27 cellular contexts compared by ENCODE assay signal in the genomic region with DNA sequence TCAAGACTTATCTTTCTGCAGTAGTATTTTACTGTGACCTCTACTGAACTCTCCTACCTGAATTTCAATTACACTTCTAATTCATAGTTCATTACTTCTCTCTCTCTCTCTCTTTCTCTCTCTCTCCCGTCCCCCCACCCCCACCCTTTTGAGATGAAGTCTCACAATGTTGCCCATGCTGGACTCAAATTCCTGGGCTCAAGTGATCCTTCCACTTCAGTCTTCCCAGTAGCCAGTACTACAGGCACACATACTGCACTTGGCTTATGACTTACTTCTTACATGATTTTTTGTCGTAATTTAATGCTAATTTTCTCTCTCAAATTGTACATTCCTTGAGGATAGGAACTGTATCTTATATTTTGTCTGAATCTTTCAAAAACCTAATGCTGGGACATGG.
"Had no signal": no experiment of that assay in that cellular context is flagged by ENCODE, and none has a peak within 500 bp of the region (broad histone marks: within the 10 kb centered on the region; RNA-seq: fewer than 3 reads in every experiment).

No MANE protein-coding gene starts in this region.

- H3K27ac ChIP-seq: stomach, suprapubic skin, testis, thoracic aorta, tibial artery, tibial nerve, transverse colon, upper lobe of left lung, upper lobe of right lung, uterus, vagina had no signal

- H3K9me3 ChIP-seq: stomach, suprapubic skin, testis, thoracic aorta, tibial artery, tibial nerve, transverse colon, upper lobe of left lung, upper lobe of right lung, uterus, vagina had no signal

- H3K4me3 Mint-ChIP-seq: stimulated activated effector memory CD8-positive, alpha-beta T cell treated with anti-CD3 and anti-CD28 coated beads, Interleukin-12 subunit alpha, Interleukin-12 subunit beta, amount 100 ng/mL, for 72 hours; stimulated activated memory B cell treated with anti-CD40 and anti-IgM and Interleukin-4, amounts not matched to agents 10 μg/mL and 1 μg/mL and 100 μg/mL, for 72 hours; stimulated activated naive B cell treated with anti-CD40 and anti-IgM and Interleukin-4, amounts not matched to agents 10 μg/mL and 1 μg/mL and 100 μg/mL, for 72 hours; stimulated activated naive CD8-positive, alpha-beta T cell treated with anti-CD3 and anti-CD28 coated beads, Interleukin-15, amount 100 ng/mL, for 72 hours; stimulated activated naive CD8-positive, alpha-beta T cell treated with anti-CD3 and anti-CD28 coated beads, Interleukin-15, Interleukin-2, amounts not matched to agents 100 ng/mL and 50 ng/mL, for 24 hours; type B pancreatic cell had no signal

- ATAC-seq: stimulated activated effector memory CD8-positive, alpha-beta T cell treated with anti-CD3 and anti-CD28 coated beads, Interleukin-12 subunit alpha, Interleukin-12 subunit beta, amount 100 ng/mL, for 72 hours; stimulated activated memory B cell treated with anti-CD40 and anti-IgM and Interleukin-4, amounts not matched to agents 10 μg/mL and 1 μg/mL and 100 μg/mL, for 72 hours; stimulated activated naive B cell treated with anti-CD40 and anti-IgM and Interleukin-4, amounts not matched to agents 10 μg/mL and 1 μg/mL and 100 μg/mL, for 72 hours; stimulated activated naive CD8-positive, alpha-beta T cell treated with anti-CD3 and anti-CD28 coated beads, Interleukin-15, amount 100 ng/mL, for 72 hours; stimulated activated naive CD8-positive, alpha-beta T cell treated with anti-CD3 and anti-CD28 coated beads, Interleukin-15, Interleukin-2, amounts not matched to agents 100 U/mL and 50 U/mL, for 24 hours had no signal

- H3K36me3 Mint-ChIP-seq: stimulated activated memory B cell treated with anti-CD40 and anti-IgM and Interleukin-4, amounts not matched to agents 10 μg/mL and 1 μg/mL and 100 μg/mL, for 72 hours; stimulated activated naive B cell treated with anti-CD40 and anti-IgM and Interleukin-4, amounts not matched to agents 10 μg/mL and 1 μg/mL and 100 μg/mL, for 72 hours; type B pancreatic cell had no signal

- H3K36me3 ChIP-seq: stomach, suprapubic skin, thoracic aorta, tibial artery, tibial nerve, transverse colon, upper lobe of left lung, upper lobe of right lung, uterus, vagina had no signal

- H3K27me3 ChIP-seq: stomach, suprapubic skin, testis, tibial nerve, transverse colon, upper lobe of left lung, upper lobe of right lung, uterus, vagina had no signal

- H3K27ac Mint-ChIP-seq: stimulated activated effector memory CD8-positive, alpha-beta T cell treated with anti-CD3 and anti-CD28 coated beads, Interleukin-12 subunit alpha, Interleukin-12 subunit beta, amount 100 ng/mL, for 72 hours; stimulated activated memory B cell treated with anti-CD40 and anti-IgM and Interleukin-4, amounts not matched to agents 10 μg/mL and 1 μg/mL and 100 μg/mL, for 72 hours; stimulated activated naive B cell treated with anti-CD40 and anti-IgM and Interleukin-4, amounts not matched to agents 10 μg/mL and 1 μg/mL and 100 μg/mL, for 72 hours; stimulated activated naive CD8-positive, alpha-beta T cell treated with anti-CD3 and anti-CD28 coated beads, Interleukin-15, amount 100 ng/mL, for 72 hours; stimulated activated naive CD8-positive, alpha-beta T cell treated with anti-CD3 and anti-CD28 coated beads, Interleukin-15, Interleukin-2, amounts not matched to agents 100 ng/mL and 50 ng/mL, for 24 hours; type B pancreatic cell had no signal

- H3K9me3 Mint-ChIP-seq: stimulated activated effector memory CD8-positive, alpha-beta T cell treated with anti-CD3 and anti-CD28 coated beads, Interleukin-12 subunit alpha, Interleukin-12 subunit beta, amount 100 ng/mL, for 72 hours; stimulated activated memory B cell treated with anti-CD40 and anti-IgM and Interleukin-4, amounts not matched to agents 10 μg/mL and 1 μg/mL and 100 μg/mL, for 72 hours; stimulated activated naive B cell treated with anti-CD40 and anti-IgM and Interleukin-4, amounts not matched to agents 10 μg/mL and 1 μg/mL and 100 μg/mL, for 72 hours; stimulated activated naive CD8-positive, alpha-beta T cell treated with anti-CD3 and anti-CD28 coated beads, Interleukin-15, amount 100 ng/mL, for 72 hours; stimulated activated naive CD8-positive, alpha-beta T cell treated with anti-CD3 and anti-CD28 coated beads, Interleukin-15, Interleukin-2, amounts not matched to agents 100 ng/mL and 50 ng/mL, for 24 hours; type B pancreatic cell had no signal

- H3K4me3 ChIP-seq: stomach, suprapubic skin, testis, thoracic aorta, tibial artery, tibial nerve, transverse colon, upper lobe of left lung, upper lobe of right lung, uterus, vagina had no signal

- H3K4me1 ChIP-seq: testis, tibial artery, uterus, vagina had no signal

- DNase-seq: stimulated activated CD4-positive, alpha-beta T cell treated with anti-CD3 and anti-CD28 coated beads, Interleukin-2, amount 100 ng/mL, for 48 hours; stimulated activated CD4-positive, alpha-beta T cell treated with anti-CD3 and anti-CD28 coated beads, Interleukin-4, amount 100 ng/mL, for 1 hour; stimulated activated CD4-positive, alpha-beta T cell treated with anti-CD3 and anti-CD28 coated beads, Interleukin-4, amount 100 ng/mL, for 24 hours; stimulated activated CD4-positive, alpha-beta T cell treated with anti-CD3 and anti-CD28 coated beads, Interleukin-4, amount 100 ng/mL, for 4 hours; stimulated activated CD8-positive, alpha-beta memory T cell treated with anti-CD3 and anti-CD28 coated beads, Interleukin-4, amount 100 ng/mL, for 48 hours; stimulated activated naive B cell treated with anti-CD40 and anti-IgM and Interleukin-4, amounts not matched to agents 10 μg/mL and 1 μg/mL and 100 μg/mL, for 72 hours; stimulated activated naive CD4-positive, alpha-beta T cell; stimulated activated naive CD4-positive, alpha-beta T cell treated with Interleukin-2 at 50 U/mL for 16 hours; stimulated activated naive CD8-positive, alpha-beta T cell treated with anti-CD3 and anti-CD28 coated beads, Interleukin-15, amount 100 ng/mL, for 72 hours; stimulated activated naive CD8-positive, alpha-beta T cell treated with anti-CD3 and anti-CD28 coated beads, Interleukin-15, Interleukin-2, amounts not matched to agents 100 U/mL and 50 U/mL, for 24 hours; stomach; substantia nigra; testis; tibial artery; transverse colon; trophoblast cell; upper lobe of right lung; uterus had no signal

- H3K27me3 Mint-ChIP-seq: type B pancreatic cell had no signal
